9 cellular contexts compared by ENCODE assay signal in the genomic region with DNA sequence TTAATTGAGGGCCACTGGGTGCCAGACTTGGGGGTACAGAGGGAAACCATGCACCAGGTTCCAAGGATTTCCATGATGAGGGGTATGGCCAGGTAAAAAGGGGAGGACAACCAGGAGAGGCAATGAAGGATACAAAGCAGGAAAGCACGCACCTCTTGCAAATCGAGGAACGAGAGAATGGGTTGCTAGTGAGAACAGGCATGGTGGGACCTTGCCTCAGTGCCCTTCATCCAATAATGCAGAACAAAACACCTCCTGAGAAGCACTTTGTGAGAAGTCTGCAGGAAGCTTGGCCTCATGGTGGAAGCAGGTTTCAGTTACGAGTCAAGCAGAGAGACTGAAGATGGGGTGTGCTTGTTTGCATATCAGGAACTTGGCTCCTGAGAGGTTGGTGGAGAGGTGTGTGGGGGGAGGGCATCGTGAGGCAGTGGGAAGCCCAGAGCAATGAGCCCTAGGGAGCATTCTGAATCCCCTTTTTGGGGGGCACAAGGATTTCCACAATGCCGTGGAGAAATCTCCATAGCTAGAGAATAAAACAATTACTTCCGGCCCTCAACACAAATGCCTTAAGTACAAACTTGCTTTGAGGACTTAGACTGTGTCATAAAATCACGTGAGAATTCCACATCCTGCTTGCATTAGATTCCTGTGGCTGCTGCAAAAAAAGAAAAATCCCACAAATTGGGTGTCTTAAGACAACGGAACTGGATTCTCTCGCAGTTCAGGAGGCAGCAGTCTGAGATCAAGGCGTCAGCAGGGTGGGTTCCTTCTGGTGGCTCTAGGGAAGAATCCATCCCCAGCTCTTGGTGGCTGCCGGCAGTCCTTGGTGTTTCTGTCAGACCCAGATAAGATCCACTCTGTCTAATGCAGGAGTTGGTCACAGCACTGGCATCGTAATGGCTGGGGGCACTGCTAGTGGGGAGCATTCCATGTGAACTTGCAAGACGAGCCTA. TPM values are rescaled to one million over a fixed set of nuclear protein-coding genes. Genes with fewer than 3 reads are reported as not detected.
DNase-seq lines count a peak whose midpoint lies in the region; ATAC-seq and TF ChIP-seq lines count a peak whose summit lies in the region.
"Had no signal": no experiment of that assay in that cellular context is flagged by ENCODE, and none has a peak within 500 bp of the region (broad histone marks: within the 10 kb centered on the region; RNA-seq: fewer than 3 reads in every experiment).

No MANE protein-coding gene starts in this region.

- H3K36me3 Mint-ChIP-seq in osteocyte (ENCODE audit: unreplicated experiment): no peaks in the 10 kb centered on the region

- no peak overlapping the region for H3K27ac ChIP-seq in OCI-LY3 (ENCODE audit: low read length)
- H3K27ac ChIP-seq: neutrophil, SJSA1 had no signal

- no peak overlapping the region for H2AFZ ChIP-seq in OCI-LY3 (ENCODE audit: low read depth, low read length)

- peak overlapping the region; percentile 64 for H3K27ac Mint-ChIP-seq in osteocyte (ENCODE audit: unreplicated experiment)

- peak overlapping the region; percentile 42 for H3K4me3 Mint-ChIP-seq in osteocyte (ENCODE audit: unreplicated experiment)

- peak; percentile 96 for DNase-seq in GDM1 (lab: John Stamatoyannopoulos, UW)
- peak; percentile 31 to 54 for DNase-seq in erythroblast (lab: John Stamatoyannopoulos, UW)
- DNase-seq in osteocyte (ENCODE audit: extremely low spot score, unreplicated experiment): no peak
- DNase-seq in occipital lobe (lab: John Stamatoyannopoulos, UW): no peak

- H3K4me2 ChIP-seq in OCI-LY3 (ENCODE audit: low read length): peak overlapping the region; percentile 22; the same call in 1 of the 2 replicates

- H3K9ac ChIP-seq in OCI-LY3 (ENCODE audit: low read length): no peak overlapping the region

- H3K9me3 ChIP-seq in OCI-LY3 (ENCODE audit: insufficient read depth, low read length): no peaks in the 10 kb centered on the region
- H3K9me3 ChIP-seq: neutrophil, SJSA1 had no signal

- no peak overlapping the region for H3K4me3 ChIP-seq in OCI-LY3 (ENCODE audit: low read length)
- H3K4me3 ChIP-seq: SJSA1 had no signal

- peak; percentile 19 for TF ChIP-seq POLR2A in erythroblast (IDR thresholded peaks at IDR 0.05; ENCODE audit: low read length)

- no peaks in the 10 kb centered on the region for H4K20me1 ChIP-seq in OCI-LY3 (ENCODE audit: insufficient read depth, low read length)

- peaks cover 7% of the 10 kb centered on the region for H3K4me1 Mint-ChIP-seq in osteocyte (ENCODE audit: unreplicated experiment)

- ATAC-seq in GM21529 (IDR thresholded peaks at IDR 0.05; ENCODE audit: unreplicated experiment) (no peak), HG02938 (IDR thresholded peaks at IDR 0.05; ENCODE audit: unreplicated experiment) (no peak)

- no peaks in the 10 kb centered on the region for H3K79me2 ChIP-seq in OCI-LY3 (ENCODE audit: low read length)

- H3K27me3 Mint-ChIP-seq in osteocyte (ENCODE audit: unreplicated experiment): peaks cover 7% of the 10 kb centered on the region

- H3K27me3 ChIP-seq in OCI-LY3 (ENCODE audit: low read depth, low read length): no peaks in the 10 kb centered on the region
- H3K27me3 ChIP-seq: SJSA1 had no signal

- no peaks in the 10 kb centered on the region for H3K9me3 Mint-ChIP-seq in osteocyte (ENCODE audit: unreplicated experiment)

- H3K36me3 ChIP-seq in OCI-LY3 (replicated peaks; ENCODE audit: low read depth, low read length): no peaks in the 10 kb centered on the region
- H3K36me3 ChIP-seq: neutrophil, SJSA1 had no signal

- no peaks in the 10 kb centered on the region for H3K4me1 ChIP-seq in OCI-LY3 (ENCODE audit: low read length)
- H3K4me1 ChIP-seq: SJSA1 had no signal

- TF ChIP-seq CTCF in OCI-LY3 (IDR thresholded peaks at IDR 0.05; ENCODE audit: low read depth, low read length) (no peak), osteocyte (IDR thresholded peaks at IDR 0.05) (no peak)

RNA-seq across cellular contexts. Expression of a gene that starts 54.9 kb away (rescaled TPM):
- total RNA-seq in osteocyte (49.5 and 55.4 TPM in 2 replicates), occipital lobe (8.6 TPM)

Comparison
In these comparisons a context has a peak if more than half of its experiments do, and no peak if none do; other contexts are left out.
1. DNase-seq: peak in GDM1 (single experiment) and erythroblast (2 of 2); none in osteocyte (single experiment) and occipital lobe (single experiment).